1 cellular context compared by ENCODE assay signal in genomic region chr3:39434574-39434973, GRCh38.
TF ChIP-seq lines count a peak whose summit lies in the region.

No MANE protein-coding gene starts in this region.

TF ChIP-seq in GM23338, 12 proteins besides CTCF, POLR2A, EP300 and RAD21:
- TF ChIP-seq STAT1 (IDR thresholded peaks at IDR 0.05; ENCODE audit: unreplicated experiment) = no peak
- no peak for TF ChIP-seq CREB1 (CRISPR knock-in tag; IDR thresholded peaks at IDR 0.05; ENCODE audit: low read depth)
- no peak for TF ChIP-seq ZNF462 (CRISPR knock-in tag; IDR thresholded peaks at IDR 0.05)
- no peak for TF ChIP-seq ETS1 (IDR thresholded peaks at IDR 0.05)
- TF ChIP-seq ZNF331 (CRISPR knock-in tag; IDR thresholded peaks at IDR 0.05; ENCODE audit: low read depth) = no peak
